In the genomic region with DNA sequence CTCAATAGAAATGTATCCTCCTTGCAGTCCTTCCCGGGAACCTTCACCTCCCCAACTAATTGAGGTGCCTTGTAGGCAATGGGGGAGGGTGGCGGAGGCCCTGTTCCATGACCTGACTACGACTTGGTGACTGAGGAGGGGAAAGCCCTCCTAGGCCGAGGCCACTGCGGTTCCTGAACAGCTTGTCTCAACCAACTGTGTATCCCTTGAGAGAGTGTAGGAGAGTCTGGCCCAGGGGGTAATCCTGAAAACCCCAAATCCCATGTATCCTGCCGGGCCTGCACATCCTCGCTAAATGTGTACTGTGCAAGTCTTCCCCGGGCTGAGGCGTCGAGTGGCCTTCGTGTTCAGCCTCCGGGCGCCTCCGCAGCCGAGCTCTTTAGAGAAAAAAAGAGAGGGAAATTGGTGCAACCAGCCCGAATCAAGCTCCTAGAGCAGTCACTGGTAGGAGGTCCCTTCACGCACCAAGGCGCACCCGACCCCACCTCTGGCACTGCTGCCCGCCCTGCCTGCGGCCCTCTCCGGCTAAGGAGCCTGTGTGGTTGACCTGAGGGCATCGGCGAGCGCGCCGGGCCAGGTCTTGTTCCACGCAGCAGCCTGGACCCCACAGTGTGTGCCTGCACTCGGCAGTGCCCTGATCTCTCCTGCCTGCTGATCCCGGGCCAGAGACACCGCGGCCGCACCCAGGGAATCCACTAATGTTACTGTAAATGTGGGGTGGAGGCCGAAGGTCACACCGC, we compare ENCODE assay signal across 15 cellular contexts. TPM values are rescaled to one million over a fixed set of nuclear protein-coding genes. Genes with fewer than 3 reads are reported as not detected.
DNase-seq lines count a peak whose midpoint lies in the region; ATAC-seq and TF ChIP-seq lines count a peak whose summit lies in the region.
"Had no signal": no experiment of that assay in that cellular context is flagged by ENCODE, and none has a peak within 500 bp of the region (broad histone marks: within the 10 kb centered on the region; RNA-seq: fewer than 3 reads in every experiment).

No MANE protein-coding gene starts in this region.

- no peak overlapping the region for H4K8ac ChIP-seq in H9 (replicated peaks; ENCODE audit: insufficient read length, low read depth, low read length)
- H4K8ac ChIP-seq in mesendoderm (ENCODE audit: low read depth, low read length): no peak overlapping the region

- peaks cover 13% of the 10 kb centered on the region for H3K23me2 ChIP-seq in H9 (ENCODE audit: insufficient read length, low read depth, low read length, poor library complexity, severe bottlenecking)

- no CpG with 5 or more reads among the region's 35 CpGs for WGBS in H9 (ENCODE audit: extremely low coverage, insufficient read length, low lambda C conversion rate)
- WGBS in mesendoderm (ENCODE audit: extremely low coverage, insufficient coverage, low lambda C conversion rate): no CpG with 5 or more reads among the region's 35 CpGs

- H3K4me3 ChIP-seq in AG10803 (ENCODE audit: low read length) (peak overlapping the region; percentile 50), mesendoderm (ENCODE audit: low read length) (no peak overlapping the region)
- H3K4me3 ChIP-seq: left ventricle myocardium inferior had no signal

- no peak for ATAC-seq in Right ventricle myocardium inferior
- no peak for ATAC-seq in stimulated activated effector memory CD8-positive, alpha-beta T cell treated with anti-CD3 and anti-CD28 coated beads, Interleukin-12 subunit alpha, Interleukin-12 subunit beta, amount 100 ng/mL, for 72 hours

- H3K18ac ChIP-seq in H9 (ENCODE audit: insufficient read length, low read depth, low read length): no peak overlapping the region
- H3K18ac ChIP-seq in mesendoderm (ENCODE audit: low read length): no peak overlapping the region

- H2BK120ac ChIP-seq in H9 (ENCODE audit: low read depth, low read length, poor library complexity, severe bottlenecking) (no peak overlapping the region), mesendoderm (ENCODE audit: low read depth, low read length) (no peak overlapping the region)

- H3K27ac ChIP-seq in H9 (ENCODE audit: insufficient read length, low read depth, low read length) (no peak overlapping the region), mesendoderm (ENCODE audit: low read depth, low read length) (no peak overlapping the region)
- H3K27ac ChIP-seq: left ventricle myocardium inferior had no signal

- no peaks in the 10 kb centered on the region for H3K9me3 ChIP-seq in H9 (ENCODE audit: control insufficient read depth, low read depth, low read length)
- H3K9me3 ChIP-seq: left ventricle myocardium inferior had no signal

- no peak overlapping the region for H2BK20ac ChIP-seq in H9 (ENCODE audit: low read depth, low read length, poor library complexity, severe bottlenecking)

- H3K79me1 ChIP-seq in H9 (ENCODE audit: insufficient read depth, low read depth, low read length, poor library complexity, severe bottlenecking) (no peaks in the 10 kb centered on the region), mesendoderm (ENCODE audit: low read length) (no peaks in the 10 kb centered on the region)

- peaks cover 2% of the 10 kb centered on the region; the same call in 1 of the 2 replicates for H3K4me1 ChIP-seq in H9 (ENCODE audit: insufficient read depth, low read length)
- H3K4me1 ChIP-seq in mesendoderm (ENCODE audit: control insufficient read depth, low read depth, low read length): peaks cover 2% of the 10 kb centered on the region

- H4K20me1 ChIP-seq in H9 (ENCODE audit: control insufficient read depth, insufficient read depth, insufficient read length): no peaks in the 10 kb centered on the region

- DNase-seq in AG10803 (ENCODE audit: low read depth): no peak
- peak; percentile 63 for DNase-seq in H9
- peak; percentile 17 for DNase-seq in endothelial cell (ENCODE audit: low spot score)
- DNase-seq in mesendoderm: peak; percentile 67
- no peak for DNase-seq in Right ventricle myocardium inferior (ENCODE audit: missing footprints)
- DNase-seq in CD1c-positive myeloid dendritic cell (ENCODE audit: extremely low spot score): no peak
- no peak for DNase-seq in stimulated activated effector memory CD8-positive, alpha-beta T cell treated with anti-CD3 and anti-CD28 coated beads, Interleukin-12 subunit alpha, Interleukin-12 subunit beta, amount 100 ng/mL, for 72 hours (ENCODE audit: low spot score in 2 of 2)
- DNase-seq in NCI-H1092 (lab: John Stamatoyannopoulos, UW): no peak
- DNase-seq: activated CD4-positive, alpha-beta T cell treated with anti-CD3 and anti-CD28 coated beads, Interleukin-2, amount 50 U/mL, for 4 hours; Calu3; cerebellar nuclear complex; left ventricle myocardium inferior; NCI-H1436 had no signal

- H2BK15ac ChIP-seq in H9 (ENCODE audit: low read depth, low read length) (no peak overlapping the region), mesendoderm (replicated peaks; ENCODE audit: low read depth) (no peak overlapping the region)

- H3K23ac ChIP-seq in H9 (ENCODE audit: insufficient read length, low read depth, low read length) (no peak overlapping the region), mesendoderm (ENCODE audit: low read length) (peak overlapping the region; percentile 66)

- no peak overlapping the region for H4K91ac ChIP-seq in H9 (ENCODE audit: insufficient read length, low read depth, low read length)

- H3K9me3 Mint-ChIP-seq in H9: peaks cover 0 to 10% of the 10 kb centered on the region in 2 experiments; a peak in 2 of 5 replicates
- no peaks in the 10 kb centered on the region for H3K9me3 Mint-ChIP-seq in endothelial cell (ENCODE audit: unreplicated experiment)
- peaks cover 5% of the 10 kb centered on the region for H3K9me3 Mint-ChIP-seq in stimulated activated effector memory CD8-positive, alpha-beta T cell treated with anti-CD3 and anti-CD28 coated beads, Interleukin-12 subunit alpha, Interleukin-12 subunit beta, amount 100 ng/mL, for 72 hours

- H3K4me3 Mint-ChIP-seq in H9 (peak overlapping the region; percentile 43 to 77; a peak in 4 of 5 replicates), endothelial cell (ENCODE audit: unreplicated experiment) (no peak overlapping the region)
- no peak overlapping the region for H3K4me3 Mint-ChIP-seq in stimulated activated effector memory CD8-positive, alpha-beta T cell treated with anti-CD3 and anti-CD28 coated beads, Interleukin-12 subunit alpha, Interleukin-12 subunit beta, amount 100 ng/mL, for 72 hours

- no peak overlapping the region for H2BK12ac ChIP-seq in H9 (ENCODE audit: insufficient read length, low read depth, low read length)

- H3K4me2 ChIP-seq in H9 (ENCODE audit: insufficient read depth, insufficient read length, low read length): peak overlapping the region; percentile 60
- peak overlapping the region; percentile 83 for H3K4me2 ChIP-seq in mesendoderm (ENCODE audit: low read length)

- H3K27ac Mint-ChIP-seq in H9: no peak overlapping the region; a peak in 1 of 7 replicates
- no peak overlapping the region for H3K27ac Mint-ChIP-seq in endothelial cell (ENCODE audit: unreplicated experiment)
- H3K27ac Mint-ChIP-seq in stimulated activated effector memory CD8-positive, alpha-beta T cell treated with anti-CD3 and anti-CD28 coated beads, Interleukin-12 subunit alpha, Interleukin-12 subunit beta, amount 100 ng/mL, for 72 hours: no peak overlapping the region

- H3K4me1 Mint-ChIP-seq in H9: peaks cover 38 to 67% of the 10 kb centered on the region in 2 experiments
- H3K4me1 Mint-ChIP-seq in endothelial cell (ENCODE audit: unreplicated experiment): peaks cover 34% of the 10 kb centered on the region
- peaks cover 18% of the 10 kb centered on the region for H3K4me1 Mint-ChIP-seq in stimulated activated effector memory CD8-positive, alpha-beta T cell treated with anti-CD3 and anti-CD28 coated beads, Interleukin-12 subunit alpha, Interleukin-12 subunit beta, amount 100 ng/mL, for 72 hours

- no peak for TF ChIP-seq CTCF in AG10803 (conservative IDR thresholded peaks at IDR 0.05; ENCODE audit: low read length)
- no peak for TF ChIP-seq CTCF in H9 (conservative IDR thresholded peaks at IDR 0.05)
- no peak for TF ChIP-seq CTCF in endothelial cell (IDR thresholded peaks at IDR 0.05; ENCODE audit: unreplicated experiment)

- no peak overlapping the region for H4K5ac ChIP-seq in H9 (ENCODE audit: insufficient read length, low read depth, low read length)
- H4K5ac ChIP-seq in mesendoderm (ENCODE audit: low read length): no peak overlapping the region

- no peak overlapping the region for H3K14ac ChIP-seq in H9 (ENCODE audit: insufficient read depth, low read length)

- H3K56ac ChIP-seq in H9 (ENCODE audit: insufficient read length, low read depth, low read length) (no peak overlapping the region), mesendoderm (ENCODE audit: low read length) (peak overlapping the region; percentile 30)

- no peak overlapping the region for H2AFZ ChIP-seq in H9 (ENCODE audit: low read length)

- H3K27me3 ChIP-seq in H9 (ENCODE audit: insufficient read depth, low read length) (peaks cover 96% of the 10 kb centered on the region), mesendoderm (ENCODE audit: insufficient read depth, low read length, poor library complexity) (peaks cover 80% of the 10 kb centered on the region)

- H3K27me3 Mint-ChIP-seq in H9 (ENCODE audit: low read depth) (no peaks in the 10 kb centered on the region), endothelial cell (ENCODE audit: unreplicated experiment) (peaks cover 46% of the 10 kb centered on the region)

- H3T11ph ChIP-seq in H9 (ENCODE audit: low read length): no peak overlapping the region

- H3K4ac ChIP-seq in H9 (ENCODE audit: low read depth, low read length) (no peak overlapping the region), mesendoderm (ENCODE audit: low read depth, low read length) (no peak overlapping the region)

- no peaks in the 10 kb centered on the region for H3K36me3 ChIP-seq in mesendoderm (ENCODE audit: control insufficient read depth, insufficient read depth, low read length)
- H3K36me3 ChIP-seq: left ventricle myocardium inferior had no signal

- no peak overlapping the region for H2AK5ac ChIP-seq in H9 (ENCODE audit: insufficient read length, low read length)
- H2AK5ac ChIP-seq in mesendoderm (ENCODE audit: low read length): no peak overlapping the region

- intact Hi-C loops in Right ventricle myocardium inferior (cut with DNase I): no loop called here

- H3K79me2 ChIP-seq in H9 (ENCODE audit: insufficient read depth, low read length) (no peaks in the 10 kb centered on the region), mesendoderm (ENCODE audit: control insufficient read depth, insufficient read depth, low read length) (no peaks in the 10 kb centered on the region)

- H2BK5ac ChIP-seq in H9 (ENCODE audit: insufficient read length, low read length): no peak overlapping the region
- no peak overlapping the region for H2BK5ac ChIP-seq in mesendoderm (ENCODE audit: low read length)

- no peak overlapping the region for H3K9ac ChIP-seq in H9 (ENCODE audit: extremely low read depth, insufficient read length, low read length)
- H3K9ac ChIP-seq in mesendoderm (ENCODE audit: low read length): peak overlapping the region; percentile 11

- H3K36me3 Mint-ChIP-seq in H9 (ENCODE audit: insufficient read depth in 1 of 3, low read depth in 3 of 3) (no peaks in the 10 kb centered on the region), endothelial cell (ENCODE audit: low read depth, unreplicated experiment) (no peaks in the 10 kb centered on the region)
- peaks cover 13% of the 10 kb centered on the region for H3K36me3 Mint-ChIP-seq in stimulated activated effector memory CD8-positive, alpha-beta T cell treated with anti-CD3 and anti-CD28 coated beads, Interleukin-12 subunit alpha, Interleukin-12 subunit beta, amount 100 ng/mL, for 72 hours

RNA-seq across cellular contexts. Expression of gene SIM1, which starts 7.3 kb away (rescaled TPM):
- total RNA-seq in H9 (2021) (0.07 TPM in 1 of 2 replicates, not detected in the other), endothelial cell (ENCODE audit: unreplicated experiment) (0.41 TPM), Right ventricle myocardium inferior (not detected)
- polyA plus RNA-seq in mesendoderm (2013, experiment 1 of 2): 0.06 TPM
- 0.06 TPM for polyA plus RNA-seq in mesendoderm (2013, experiment 2 of 2)
- total RNA-seq: Calu3, left ventricle myocardium inferior, NCI-H460, OCI-LY7 had no signal

Comparison
In these comparisons a context has a peak if more than half of its experiments do, and no peak if none do; other contexts are left out.
1. DNase-seq: peak in H9 (single experiment), endothelial cell (single experiment) and mesendoderm (single experiment); none in AG10803 (single experiment), Right ventricle myocardium inferior (single experiment), CD1c-positive myeloid dendritic cell (single experiment), stimulated activated effector memory CD8-positive, alpha-beta T cell treated with anti-CD3 and anti-CD28 coated beads, Interleukin-12 subunit alpha, Interleukin-12 subunit beta, amount 100 ng/mL, for 72 hours (0 of 2) and NCI-H1092 (single experiment).
2. H3K4me3 Mint-ChIP-seq: peak in H9 (2 of 2); none in endothelial cell (single experiment) and stimulated activated effector memory CD8-positive, alpha-beta T cell treated with anti-CD3 and anti-CD28 coated beads, Interleukin-12 subunit alpha, Interleukin-12 subunit beta, amount 100 ng/mL, for 72 hours (single experiment).